Comparison of ENCODE assay signal across 8 cellular contexts in genomic region chr1:181033128-181033798, GRCh38. TPM values are rescaled to one million over a fixed set of nuclear protein-coding genes. Genes with fewer than 3 reads are reported as not detected.
DNase-seq lines count a peak whose midpoint lies in the region; ATAC-seq, FAIRE-seq and TF ChIP-seq lines count a peak whose summit lies in the region.

No MANE protein-coding gene starts in this region.

- peaks cover 8% of the 10 kb centered on the region for H3K36me3 Mint-ChIP-seq in activated CD4-positive, alpha-beta T cell treated with anti-CD3 and anti-CD28 coated beads, Interleukin-2, amount 10 ng/mL, durations not matched to agents 24 days and 14 days (ENCODE audit: low read depth)

- H3K27ac ChIP-seq in KOPT-K1 (ENCODE audit: low read depth, low read length, poor library complexity, severe bottlenecking) (peak overlapping the region; percentile 83), fibroblast of lung (ENCODE audit: insufficient read depth, low read length) (peak overlapping the region; percentile 89), ovary (peak overlapping the region; percentile 26 to 85)

- TF ChIP-seq POLR2A in ovary (IDR thresholded peaks at IDR 0.05), result no peak

- TF ChIP-seq EP300 in ovary (IDR thresholded peaks at IDR 0.05), result no peak

- H4K20me1 ChIP-seq in fibroblast of lung (ENCODE audit: control insufficient read depth, extremely low read depth, insufficient read depth, low read length), result no peaks in the 10 kb centered on the region

- ATAC-seq in GM21526 (IDR thresholded peaks at IDR 0.05; ENCODE audit: low FRiP score, unreplicated experiment), result peak; percentile 33

- H3K9me3 ChIP-seq in KOPT-K1 (ENCODE audit: insufficient read depth, low read length, poor library complexity, severe bottlenecking) (no peaks in the 10 kb centered on the region), fibroblast of lung (ENCODE audit: control insufficient read depth, insufficient read depth, low read depth, low read length) (no peaks in the 10 kb centered on the region), ovary (no peaks in the 10 kb centered on the region)

- peaks cover 3% of the 10 kb centered on the region for H3K79me2 ChIP-seq in fibroblast of lung (ENCODE audit: control insufficient read depth, insufficient read depth, low read length)

- no peaks in the 10 kb centered on the region for H3K9me3 Mint-ChIP-seq in activated CD4-positive, alpha-beta T cell treated with anti-CD3 and anti-CD28 coated beads, Interleukin-2, amount 10 ng/mL, durations not matched to agents 24 days and 14 days

- 23 to 44% (median 29%) methylated on average over 2 of the region's 2 CpGs for WGBS in ovary, 3 donors

- peak overlapping the region; percentile 95 for H2AFZ ChIP-seq in fibroblast of lung (ENCODE audit: low read length)

- H3K4me2 ChIP-seq in fibroblast of lung (ENCODE audit: extremely low read depth, insufficient read depth, low read length), result peak overlapping the region; percentile 98

- FAIRE-seq in GM19239 (lab: Jason Lieb, UNC), result no peak

- H3K4me1 ChIP-seq in fibroblast of lung (ENCODE audit: control insufficient read depth, extremely low read depth, insufficient read depth, low read length), result peaks cover 3% of the 10 kb centered on the region
- H3K4me1 ChIP-seq in ovary (ENCODE audit: insufficient read depth), result peaks cover 11% of the 10 kb centered on the region

- intact Hi-C loops in activated CD4-positive, alpha-beta T cell treated with anti-CD3 and anti-CD28 coated beads, Interleukin-2, amount 10 ng/mL, durations not matched to agents 24 days and 14 days (cut with micrococcal nuclease), result loop anchor here (1.0 to 10.0 kb wide), 4 partner anchors 11 to 402 kb away; partner anchors contain the start of gene STX6
- intact Hi-C loops in ovary (cut with DNase I), result loop anchor here in 2 of 4 donors (5.0 to 10.0 kb wide), 2 partner anchors 54 to 112 kb away; partner anchors contain the start of gene IER5 (in 1 of the 2)

- H3K4me3 ChIP-seq in fibroblast of lung (replicated peaks in 1 of 4; ENCODE audit: control extremely low read depth in 1 of 4, insufficient read depth in 1 of 4, low read depth in 3 of 4, low read length in 4 of 4) (peak overlapping the region; percentile 53 to 64 (median 58)), ovary (peak overlapping the region; percentile 46)

- peak overlapping the region; percentile 97 for H3K27ac Mint-ChIP-seq in activated CD4-positive, alpha-beta T cell treated with anti-CD3 and anti-CD28 coated beads, Interleukin-2, amount 10 ng/mL, durations not matched to agents 24 days and 14 days

- H3K27me3 ChIP-seq in fibroblast of lung (ENCODE audit: control insufficient read depth, insufficient read depth, low read length) (no peaks in the 10 kb centered on the region), ovary (no peaks in the 10 kb centered on the region)

- peaks cover 48% of the 10 kb centered on the region for H3K4me1 Mint-ChIP-seq in activated CD4-positive, alpha-beta T cell treated with anti-CD3 and anti-CD28 coated beads, Interleukin-2, amount 10 ng/mL, durations not matched to agents 24 days and 14 days

- H3K36me3 ChIP-seq in KOPT-K1 (ENCODE audit: insufficient read depth, low read length) (no peaks in the 10 kb centered on the region), fibroblast of lung (ENCODE audit: control insufficient read depth, insufficient read depth, low read length) (no peaks in the 10 kb centered on the region), ovary (no peaks in the 10 kb centered on the region)

- DNase-seq in DMS53 treated with DMSO at 0.1 percent for 48 hours (lab: John Stamatoyannopoulos, UW; ENCODE audit: unreplicated experiment), result peak; percentile 40
- DNase-seq in activated CD4-positive, alpha-beta T cell treated with anti-CD3 and anti-CD28 coated beads, Interleukin-2, amount 10 ng/mL, durations not matched to agents 24 days and 14 days, result peak; percentile 77
- DNase-seq in fibroblast of lung (ENCODE audit: low read depth in 2 of 2), result peak in 1 of 2 donors; percentile 57
- DNase-seq in ovary, result peak in 3 of 5 donors; percentile 24 to 46 (median 36)
- no peak for DNase-seq in GM19239 (ENCODE audit: insufficient read length, low spot score)
- no peak for DNase-seq in GM10266 (ENCODE audit: extremely low spot score)

- peak overlapping the region; percentile 96 for H3K4me3 Mint-ChIP-seq in activated CD4-positive, alpha-beta T cell treated with anti-CD3 and anti-CD28 coated beads, Interleukin-2, amount 10 ng/mL, durations not matched to agents 24 days and 14 days

- TF ChIP-seq CTCF in fibroblast of lung (conservative IDR thresholded peaks at IDR 0.05 in 1 of 2, IDR thresholded peaks at IDR 0.05 in 1 of 2; ENCODE audit: low read depth in 1 of 2, low read length in 2 of 2) (no peak), ovary (IDR thresholded peaks at IDR 0.05) (no peak), GM10266 (IDR thresholded peaks at IDR 0.05; ENCODE audit: control insufficient read depth, insufficient read depth, low read depth, missing control alignments) (no peak)

- peaks cover 5% of the 10 kb centered on the region for H3K27me3 Mint-ChIP-seq in activated CD4-positive, alpha-beta T cell treated with anti-CD3 and anti-CD28 coated beads, Interleukin-2, amount 10 ng/mL, durations not matched to agents 24 days and 14 days

- H3K9ac ChIP-seq in fibroblast of lung (ENCODE audit: insufficient read depth, low read length), result peak overlapping the region; percentile 43

RNA-seq across cellular contexts. Expression of gene MR1, which starts 0.5 kb away (rescaled TPM):
- total RNA-seq in activated CD4-positive, alpha-beta T cell treated with anti-CD3 and anti-CD28 coated beads, Interleukin-2, amount 10 ng/mL, durations not matched to agents 24 days and 14 days, result 14.6 and 16.2 TPM in 2 replicates
- total RNA-seq in fibroblast of lung (14.9 and 42.1 TPM in 2 replicates), ovary (10 to 100 TPM in 6 of 7 donors, 1 to 10 TPM in 1; 7.4 to 21.5 (median 15.5) TPM)
- polyA plus RNA-seq in fibroblast of lung (35.3 and 41.6 TPM in 2 replicates), ovary (10 to 100 TPM in 1 of 2 donors, 1 to 10 TPM in 1; 6.9 to 53.6 TPM)
- polyA plus RNA-seq in fibroblast of lung (2012), result 23.4 and 27.6 TPM in 2 replicates
- 15.7 and 24.7 TPM in 2 replicates for polyA minus RNA-seq in fibroblast of lung (ENCODE audit: low replicate concordance)

RNA-seq across cellular contexts. Expression of gene STX6, which starts 10.6 kb away (rescaled TPM):
- total RNA-seq in activated CD4-positive, alpha-beta T cell treated with anti-CD3 and anti-CD28 coated beads, Interleukin-2, amount 10 ng/mL, durations not matched to agents 24 days and 14 days, result 31.9 and 33.6 TPM in 2 replicates
- 31.3 and 37.2 TPM in 2 replicates for total RNA-seq in fibroblast of lung
- polyA plus RNA-seq in fibroblast of lung, result 19.6 and 20.4 TPM in 2 replicates
- polyA plus RNA-seq in fibroblast of lung (2012), result 17.8 and 18.6 TPM in 2 replicates
- 21.8 and 25.1 TPM in 2 replicates for polyA minus RNA-seq in fibroblast of lung (ENCODE audit: low replicate concordance)
- 10 to 100 TPM; 15.6 to 21.7 (median 18.4) TPM for total RNA-seq in ovary
- 10 to 100 TPM in 1 of 2 donors, 1 to 10 TPM in 1; 9.9 to 14.8 TPM for polyA plus RNA-seq in ovary

RNA-seq across cellular contexts. Expression of gene IER5, which starts 55.2 kb away (rescaled TPM):
- total RNA-seq in activated CD4-positive, alpha-beta T cell treated with anti-CD3 and anti-CD28 coated beads, Interleukin-2, amount 10 ng/mL, durations not matched to agents 24 days and 14 days, result 48.3 and 48.6 TPM in 2 replicates
- total RNA-seq in fibroblast of lung, result 31.1 and 42.8 TPM in 2 replicates
- 19.1 and 24.2 TPM in 2 replicates for polyA plus RNA-seq in fibroblast of lung
- 26.0 and 33.9 TPM in 2 replicates for polyA plus RNA-seq in fibroblast of lung (2012)
- 8.7 and 13.4 TPM in 2 replicates for polyA minus RNA-seq in fibroblast of lung (ENCODE audit: low replicate concordance)
- total RNA-seq in ovary, result 10 to 100 TPM in 1 of 7 donors, 1 to 10 TPM in 6; 2.7 to 43.4 (median 6.8) TPM
- polyA plus RNA-seq in ovary, result 1 to 10 TPM; 2.5 to 5.7 TPM

Comparison
In these comparisons a context has a peak if more than half of its experiments do, and no peak if none do; other contexts are left out.
1. DNase-seq: peak in DMS53 treated with DMSO at 0.1 percent for 48 hours (single experiment), activated CD4-positive, alpha-beta T cell treated with anti-CD3 and anti-CD28 coated beads, Interleukin-2, amount 10 ng/mL, durations not matched to agents 24 days and 14 days (single experiment) and ovary (3 of 5); none in GM19239 (single experiment) and GM10266 (single experiment).
2. Peak in every context shown above with its lines, with median percentiles within 50 percentile points of each other: H3K27ac ChIP-seq.